Comparison of ENCODE assay signal across 15 cellular contexts in the genomic region with DNA sequence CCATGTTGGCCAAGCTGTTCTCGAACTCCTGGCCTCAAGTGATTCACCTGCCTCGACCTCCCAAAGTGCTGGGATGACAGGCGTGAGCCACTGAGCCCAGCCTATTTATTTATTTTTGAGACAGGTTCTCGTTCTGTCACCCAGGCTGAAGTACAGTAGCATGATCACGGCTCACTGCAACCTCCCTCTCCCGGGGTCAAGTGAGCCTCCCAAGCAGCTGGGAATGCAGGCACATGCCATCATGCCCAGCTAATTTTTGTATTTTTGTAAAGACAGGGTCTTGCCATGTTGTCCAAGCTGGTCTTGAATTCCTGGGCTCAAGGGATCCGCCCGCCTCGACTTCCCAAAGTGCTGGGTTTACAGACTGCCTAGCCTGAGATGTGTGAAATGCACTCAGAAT.
"Had no signal": no experiment of that assay in that cellular context is flagged by ENCODE, and none has a peak within 500 bp of the region (broad histone marks: within the 10 kb centered on the region; RNA-seq: fewer than 3 reads in every experiment).

No MANE protein-coding gene starts in this region.

- H3K9me3 Mint-ChIP-seq: activated T-cell treated with anti-CD3 and anti-CD28 coated beads, Interleukin-2, amount 50 U/mL, for 72 hours; stimulated activated effector memory CD8-positive, alpha-beta T cell treated with anti-CD3 and anti-CD28 coated beads, Interleukin-12 subunit alpha, Interleukin-12 subunit beta, amount 100 ng/mL, for 72 hours; T-helper 2 cell treated with Interferon-gamma antibody and Interleukin-4, amounts not matched to agents 5 μg/mL and 100 μg/mL, for 36 hours had no signal

- H3K27me3 ChIP-seq: colonic mucosa, ovary, SJCRH30, upper lobe of left lung had no signal

- H3K27ac Mint-ChIP-seq: T-helper 2 cell treated with Interferon-gamma antibody and Interleukin-4, amounts not matched to agents 5 μg/mL and 100 μg/mL, for 36 hours had no signal

- H3K36me3 ChIP-seq: colonic mucosa, ovary, SJCRH30, upper lobe of left lung had no signal

- H3K27ac ChIP-seq: colonic mucosa, ovary, SJCRH30 had no signal

- H3K4me3 ChIP-seq: colonic mucosa, ovary, SJCRH30, smooth muscle cell had no signal

- DNase-seq: activated CD4-positive, alpha-beta T cell treated with anti-CD3 and anti-CD28 coated beads for 1 hour; activated CD4-positive, alpha-beta T cell treated with anti-CD3 and anti-CD28 coated beads, Interleukin-2, amount 50 U/mL, for 48 hours; activated gamma-delta T cell treated with Interleukin-2 at 50 U/mL for 16 hours; activated T-cell treated with anti-CD3 and anti-CD28 coated beads, Interleukin-2, amount 50 U/mL, for 72 hours; colonic mucosa; effector memory CD4-positive, alpha-beta T cell; ovary; retina; SJCRH30; substantia nigra; upper lobe of left lung had no signal

- FAIRE-seq: astrocyte had no signal

- H3K9me3 ChIP-seq: colonic mucosa, ovary, SJCRH30, upper lobe of left lung had no signal

- ATAC-seq: activated T-cell treated with anti-CD3 and anti-CD28 coated beads, Interleukin-2, amount 50 U/mL, for 72 hours; stimulated activated effector memory CD8-positive, alpha-beta T cell treated with anti-CD3 and anti-CD28 coated beads, Interleukin-12 subunit alpha, Interleukin-12 subunit beta, amount 100 ng/mL, for 72 hours had no signal

- H3K4me1 ChIP-seq: colonic mucosa had no signal

- H3K4me3 Mint-ChIP-seq: activated T-cell treated with anti-CD3 and anti-CD28 coated beads, Interleukin-2, amount 50 U/mL, for 72 hours; stimulated activated effector memory CD8-positive, alpha-beta T cell treated with anti-CD3 and anti-CD28 coated beads, Interleukin-12 subunit alpha, Interleukin-12 subunit beta, amount 100 ng/mL, for 72 hours; T-helper 2 cell treated with Interferon-gamma antibody and Interleukin-4, amounts not matched to agents 5 μg/mL and 100 μg/mL, for 36 hours had no signal
